In genomic region chr3:63473641-63474166, GRCh38 we compare ENCODE assay signal across 24 cellular contexts.
"Had no signal": no experiment of that assay in that cellular context is flagged by ENCODE, and none has a peak within 500 bp of the region (broad histone marks: within the 10 kb centered on the region; RNA-seq: fewer than 3 reads in every experiment).

No MANE protein-coding gene starts in this region.

- H3K9me3 ChIP-seq: esophagus squamous epithelium, heart right ventricle, lower lobe of right lung, prostate gland, tibial artery had no signal

- H3K36me3 Mint-ChIP-seq: naive thymus-derived CD8-positive, alpha-beta T cell; stimulated activated naive B cell treated with anti-CD40 and anti-IgM and Interleukin-4, amounts not matched to agents 10 μg/mL and 1 μg/mL and 100 μg/mL, for 72 hours; type B pancreatic cell had no signal

- H3K4me1 ChIP-seq: esophagus squamous epithelium, heart right ventricle, lower lobe of right lung, prostate gland, tibial artery had no signal

- H3K4me3 Mint-ChIP-seq: naive thymus-derived CD8-positive, alpha-beta T cell; nephron progenitor cell; stimulated activated naive B cell treated with anti-CD40 and anti-IgM and Interleukin-4, amounts not matched to agents 10 μg/mL and 1 μg/mL and 100 μg/mL, for 72 hours; stimulated activated naive CD8-positive, alpha-beta T cell treated with anti-CD3 and anti-CD28 coated beads, Interleukin-15, Interleukin-2, amounts not matched to agents 100 ng/mL and 50 ng/mL, for 24 hours; type B pancreatic cell had no signal

- H3K27me3 ChIP-seq: esophagus squamous epithelium, tibial artery had no signal

- H3K4me3 ChIP-seq: coronary artery, esophagus squamous epithelium, heart right ventricle, lower lobe of right lung, prostate gland, tibial artery had no signal

- H3K27ac Mint-ChIP-seq: naive thymus-derived CD8-positive, alpha-beta T cell; nephron progenitor cell; stimulated activated naive B cell treated with anti-CD40 and anti-IgM and Interleukin-4, amounts not matched to agents 10 μg/mL and 1 μg/mL and 100 μg/mL, for 72 hours; stimulated activated naive CD8-positive, alpha-beta T cell treated with anti-CD3 and anti-CD28 coated beads, Interleukin-15, Interleukin-2, amounts not matched to agents 100 ng/mL and 50 ng/mL, for 24 hours; type B pancreatic cell had no signal

- H3K9me3 Mint-ChIP-seq: nephron progenitor cell; stimulated activated naive CD8-positive, alpha-beta T cell treated with anti-CD3 and anti-CD28 coated beads, Interleukin-15, Interleukin-2, amounts not matched to agents 100 ng/mL and 50 ng/mL, for 24 hours; type B pancreatic cell had no signal

- H3K36me3 ChIP-seq: esophagus squamous epithelium, heart right ventricle, lower lobe of right lung, prostate gland, tibial artery had no signal

- DNase-seq: dermis blood vessel endothelial cell; effector memory CD4-positive, alpha-beta T cell; erythroblast; esophagus squamous epithelium; foreskin melanocyte; glutamatergic neuron; heart right ventricle; hippocampal formation; left colon; left ventricle myocardium superior; lower lobe of right lung; naive thymus-derived CD8-positive, alpha-beta T cell; nephron progenitor cell; right cardiac atrium; small intestine; stimulated activated CD4-positive, alpha-beta T cell treated with anti-CD3 and anti-CD28 coated beads, Interleukin-15, amount 100 ng/mL, for 24 hours; stimulated activated CD4-positive, alpha-beta T cell treated with anti-CD3 and anti-CD28 coated beads, Interleukin-2, amount 100 ng/mL, for 48 hours; stimulated activated naive B cell treated with anti-CD40 and anti-IgM and Interleukin-4, amounts not matched to agents 10 μg/mL and 1 μg/mL and 100 μg/mL, for 72 hours; tibial artery had no signal

- H3K4me1 Mint-ChIP-seq: naive thymus-derived CD8-positive, alpha-beta T cell; nephron progenitor cell; stimulated activated naive B cell treated with anti-CD40 and anti-IgM and Interleukin-4, amounts not matched to agents 10 μg/mL and 1 μg/mL and 100 μg/mL, for 72 hours had no signal

- H3K27me3 Mint-ChIP-seq: stimulated activated naive B cell treated with anti-CD40 and anti-IgM and Interleukin-4, amounts not matched to agents 10 μg/mL and 1 μg/mL and 100 μg/mL, for 72 hours; stimulated activated naive CD8-positive, alpha-beta T cell treated with anti-CD3 and anti-CD28 coated beads, Interleukin-15, Interleukin-2, amounts not matched to agents 100 ng/mL and 50 ng/mL, for 24 hours had no signal

- H3K27ac ChIP-seq: coronary artery, esophagus squamous epithelium, heart right ventricle, lower lobe of right lung, prostate gland, tibial artery had no signal

- FAIRE-seq: islet of Langerhans, small intestine had no signal
